Comparison of ENCODE assay signal across 10 cellular contexts in genomic region chr2:204538179-204539009, GRCh38. TPM values are rescaled to one million over a fixed set of nuclear protein-coding genes. Genes with fewer than 3 reads are reported as not detected.
DNase-seq lines count a peak whose midpoint lies in the region; ATAC-seq lines count a peak whose summit lies in the region.
"Had no signal": no experiment of that assay in that cellular context is flagged by ENCODE, and none has a peak within 500 bp of the region (broad histone marks: within the 10 kb centered on the region; RNA-seq: fewer than 3 reads in every experiment).

No MANE protein-coding gene starts in this region.

- H2AFZ ChIP-seq in neuronal stem cell (ENCODE audit: low read length) = peak overlapping the region; percentile 93

- H4K8ac ChIP-seq in neuronal stem cell (ENCODE audit: low read depth, low read length) = no peak overlapping the region

- no peaks in the 10 kb centered on the region for H3K4me1 Mint-ChIP-seq in CD8-positive, alpha-beta memory T cell

- no peak overlapping the region for H3K4me3 Mint-ChIP-seq in CD8-positive, alpha-beta memory T cell

- WGBS in ectodermal cell, 2 experiments = 35 to 39% methylated on average over 9 to 10 of the region's 10 CpGs
- WGBS in neuronal stem cell (ENCODE audit: extremely low coverage in 2 of 2, insufficient read length in 2 of 2, insufficient replicate concordance in 1 of 2), 2 donors = no CpG with 5 or more reads among the region's 10 CpGs

- H3K18ac ChIP-seq in neuronal stem cell (ENCODE audit: low read length) = peak overlapping the region; percentile 69

- CTCF ChIA-PET in CD8-positive, alpha-beta memory T cell (lab: Charles Lee) = no interaction called here

- H3K4me2 ChIP-seq in neuronal stem cell (ENCODE audit: insufficient read depth, low read length, poor library complexity, severe bottlenecking) = peak overlapping the region; percentile 42

- H3K9me3 Mint-ChIP-seq in CD8-positive, alpha-beta memory T cell = peaks cover 0 to 1% (median 0%) of the 10 kb centered on the region in 5 donors

- no peaks in the 10 kb centered on the region for H3K36me3 Mint-ChIP-seq in CD8-positive, alpha-beta memory T cell

- no peak overlapping the region for H2BK15ac ChIP-seq in neuronal stem cell (ENCODE audit: low read length)

- H3K27ac Mint-ChIP-seq in CD8-positive, alpha-beta memory T cell = no peak overlapping the region

- no peaks in the 10 kb centered on the region for H3K79me1 ChIP-seq in neuronal stem cell (ENCODE audit: low read depth, low read length)

- peaks cover 2 to 13% of the 10 kb centered on the region in 2 donors for H3K27me3 Mint-ChIP-seq in CD8-positive, alpha-beta memory T cell

- peak overlapping the region; percentile 44 for H3K27ac ChIP-seq in ectodermal cell (ENCODE audit: insufficient read depth, low read depth, low read length, poor library complexity, severe bottlenecking)
- peak overlapping the region; percentile 85 for H3K27ac ChIP-seq in neuronal stem cell (replicated peaks; ENCODE audit: low read length)
- no peak overlapping the region for H3K27ac ChIP-seq in CD8-positive, alpha-beta memory T cell (ENCODE audit: low read depth, low read length)

- DNase-seq in ELF-1 (ENCODE audit: low read depth, low spot score) (peak; percentile 64), NCI-H146 treated with DMSO at 0.1 percent for 48 hours (lab: John Stamatoyannopoulos, UW; ENCODE audit: unreplicated experiment) (peak; percentile 27), neuronal stem cell (ENCODE audit: low spot score) (no peak), cortex of kidney (lab: John Stamatoyannopoulos, UW) (no peak)
- DNase-seq in CD8-positive, alpha-beta memory T cell = no peak
- DNase-seq in activated CD4-positive, alpha-beta T cell treated with anti-CD3 and anti-CD28 coated beads, Interleukin-2, amount 50 U/mL, for 48 hours = no peak
- DNase-seq: mammary epithelial cell, NCI-H1694 had no signal

- no peak overlapping the region for H4K91ac ChIP-seq in neuronal stem cell (ENCODE audit: low read depth, low read length, poor library complexity)

- no peak overlapping the region for H3K4me3 ChIP-seq in ectodermal cell (ENCODE audit: insufficient read depth, low read depth, low read length)
- H3K4me3 ChIP-seq in neuronal stem cell (ENCODE audit: low read length in 2 of 2) = no peak overlapping the region
- H3K4me3 ChIP-seq in CD8-positive, alpha-beta memory T cell (ENCODE audit: low read length) = no peak overlapping the region

- H3K36me3 ChIP-seq in ectodermal cell (ENCODE audit: control insufficient read depth, insufficient read depth, low read length) = no peaks in the 10 kb centered on the region
- no peaks in the 10 kb centered on the region for H3K36me3 ChIP-seq in neuronal stem cell (replicated peaks in 1 of 2; ENCODE audit: control insufficient read depth in 2 of 2, insufficient read depth in 2 of 2, low read length in 2 of 2)
- H3K36me3 ChIP-seq in CD8-positive, alpha-beta memory T cell (ENCODE audit: insufficient read depth, low read length) = no peaks in the 10 kb centered on the region

- H3K9ac ChIP-seq in neuronal stem cell (ENCODE audit: low read depth, low read length, poor library complexity) = no peak overlapping the region

- H3K23ac ChIP-seq in neuronal stem cell (ENCODE audit: low read depth, low read length, poor library complexity) = no peak overlapping the region

- H2AK5ac ChIP-seq in neuronal stem cell (ENCODE audit: low read depth, low read length) = no peak overlapping the region

- H3K14ac ChIP-seq in neuronal stem cell (ENCODE audit: low read length) = no peak overlapping the region

- no peak for ATAC-seq in HG03469 (IDR thresholded peaks at IDR 0.05; ENCODE audit: unreplicated experiment)

- no peak overlapping the region for H2BK5ac ChIP-seq in neuronal stem cell (ENCODE audit: low read length)

- H3K4ac ChIP-seq in neuronal stem cell (ENCODE audit: low read length) = no peak overlapping the region

- H2BK120ac ChIP-seq in neuronal stem cell (ENCODE audit: low read depth, low read length) = no peak overlapping the region

- POLR2A ChIA-PET in CD8-positive, alpha-beta memory T cell (lab: Charles Lee) = no interaction called here

- H2BK12ac ChIP-seq in neuronal stem cell (ENCODE audit: low read length) = no peak overlapping the region

- no peaks in the 10 kb centered on the region for H3K9me3 ChIP-seq in ectodermal cell (ENCODE audit: control insufficient read depth, low read length)
- H3K9me3 ChIP-seq in neuronal stem cell (replicated peaks in 1 of 2; ENCODE audit: control insufficient read depth in 2 of 2, insufficient read depth in 1 of 2, low read depth in 1 of 2, low read length in 2 of 2) = no peaks in the 10 kb centered on the region
- no peaks in the 10 kb centered on the region for H3K9me3 ChIP-seq in CD8-positive, alpha-beta memory T cell (ENCODE audit: low read length)

- H3K4me1 ChIP-seq in ectodermal cell (ENCODE audit: control insufficient read depth, insufficient read depth, low read length) (peaks cover 5% of the 10 kb centered on the region), neuronal stem cell (ENCODE audit: control insufficient read depth in 2 of 2, insufficient read depth in 1 of 2, low read depth in 1 of 2, low read length in 2 of 2) (peaks cover 4 to 5% of the 10 kb centered on the region in 2 donors)
- no peaks in the 10 kb centered on the region for H3K4me1 ChIP-seq in CD8-positive, alpha-beta memory T cell (ENCODE audit: insufficient read depth, low read length)

- H3K27me3 ChIP-seq in ectodermal cell (ENCODE audit: control insufficient read depth, insufficient read depth, low read length, poor library complexity, severe bottlenecking) (peaks cover 6% of the 10 kb centered on the region), neuronal stem cell (ENCODE audit: control insufficient read depth in 3 of 3, insufficient read depth in 3 of 3, low read depth in 1 of 3, low read length in 3 of 3) (peaks cover 0 to 2% (median 0%) of the 10 kb centered on the region in 3 experiments)
- no peaks in the 10 kb centered on the region for H3K27me3 ChIP-seq in CD8-positive, alpha-beta memory T cell (ENCODE audit: insufficient read depth, low read length, poor library complexity, severe bottlenecking)

RNA-seq across cellular contexts. Expression of gene PARD3B, which starts 6.9 kb away (rescaled TPM):
- 4.1 TPM for polyA plus RNA-seq in ectodermal cell (2013, experiment 1 of 4)
- 3.9 TPM for polyA plus RNA-seq in ectodermal cell (2013, experiment 2 of 4)
- 3.4 TPM for polyA plus RNA-seq in ectodermal cell (2013, experiment 3 of 4)
- 3.4 TPM for polyA plus RNA-seq in ectodermal cell (2013, experiment 4 of 4)
- 2.4 TPM for polyA plus RNA-seq in neuronal stem cell (2013, experiment 1 of 2)
- 2.2 TPM for polyA plus RNA-seq in neuronal stem cell (2013, experiment 2 of 2)
- under 1 TPM; 0.11 to 0.26 TPM for total RNA-seq in CD8-positive, alpha-beta memory T cell
- not detected for polyA plus RNA-seq in CD8-positive, alpha-beta memory T cell

Comparison
In these comparisons a context has a peak if more than half of its experiments do, and no peak if none do; other contexts are left out.
1. DNase-seq: peak in ELF-1 (single experiment) and NCI-H146 treated with DMSO at 0.1 percent for 48 hours (single experiment); none in neuronal stem cell (single experiment), CD8-positive, alpha-beta memory T cell (0 of 5), activated CD4-positive, alpha-beta T cell treated with anti-CD3 and anti-CD28 coated beads, Interleukin-2, amount 50 U/mL, for 48 hours (0 of 2) and cortex of kidney (single experiment).